ENCODE assay signal across 13 cellular contexts in genomic region chr13:44955421-44955820, GRCh38. TPM values are rescaled to one million over a fixed set of nuclear protein-coding genes. Genes with fewer than 3 reads are reported as not detected.
DNase-seq lines count a peak whose midpoint lies in the region; TF ChIP-seq lines count a peak whose summit lies in the region.
"Had no signal": no experiment of that assay in that cellular context is flagged by ENCODE, and none has a peak within 500 bp of the region (broad histone marks: within the 10 kb centered on the region; RNA-seq: fewer than 3 reads in every experiment).

No MANE protein-coding gene starts in this region.

- CTCF ChIA-PET in GM10248 (lab: Yijun Ruan, JAX) = interaction anchor here (1.0 to 2.5 kb wide), 6 partner anchors 13 to 472 kb away, joined by 3 to 7 read pairs (median 4); no protein-coding TSS in a partner anchor

- TF ChIP-seq POLR2A in prostate gland (IDR thresholded peaks at IDR 0.05) = no peak

- DNase-seq in LNCaP clone FGC (ENCODE audit: low read depth) = peak; percentile 82
- peak; percentile 46 for DNase-seq in astrocyte of the hippocampus (ENCODE audit: low read depth, low spot score)
- peak; percentile 36 for DNase-seq in left kidney (ENCODE audit: low read depth, low spot score)
- peak; percentile 90 for DNase-seq in prostate gland (ENCODE audit: low spot score)
- DNase-seq in GM10248 (ENCODE audit: extremely low spot score) = no peak
- no peak for DNase-seq in SW480 (ENCODE audit: low spot score)
- no peak for DNase-seq in activated CD4-positive, alpha-beta T cell treated with anti-CD3 and anti-CD28 coated beads, Interleukin-2, amount 10 ng/mL, durations not matched to agents 24 days and 14 days
- DNase-seq: EL, MG63, NCI-H1105, NCI-H1694 treated with DMSO at 0.1 percent for 48 hours, NCI-H82 had no signal

- H3K36me3 ChIP-seq in prostate gland = no peaks in the 10 kb centered on the region

- H3K27ac ChIP-seq in prostate gland = peak overlapping the region; percentile 69 to 73
- H3K27ac ChIP-seq: KMS-11 had no signal

- peaks cover 12% of the 10 kb centered on the region for H3K36me3 Mint-ChIP-seq in activated CD4-positive, alpha-beta T cell treated with anti-CD3 and anti-CD28 coated beads, Interleukin-2, amount 10 ng/mL, durations not matched to agents 24 days and 14 days (ENCODE audit: low read depth)

- H3K4me1 Mint-ChIP-seq in activated CD4-positive, alpha-beta T cell treated with anti-CD3 and anti-CD28 coated beads, Interleukin-2, amount 10 ng/mL, durations not matched to agents 24 days and 14 days = no peaks in the 10 kb centered on the region

- no peak for TF ChIP-seq CTCF in LNCaP clone FGC (IDR thresholded peaks at IDR 0.05; ENCODE audit: control insufficient read depth, extremely low read depth, insufficient read depth)
- TF ChIP-seq CTCF in prostate gland (IDR thresholded peaks at IDR 0.05) = no peak
- no peak for TF ChIP-seq CTCF in GM10248 (IDR thresholded peaks at IDR 0.05; ENCODE audit: control extremely low read depth, extremely low read depth, low read depth, missing control alignments)

- intact Hi-C loops in prostate gland (cut with DNase I) = no loop called here
- intact Hi-C loops in activated CD4-positive, alpha-beta T cell treated with anti-CD3 and anti-CD28 coated beads, Interleukin-2, amount 10 ng/mL, durations not matched to agents 24 days and 14 days (cut with micrococcal nuclease) = no loop called here

- no peak overlapping the region for H3K4me3 Mint-ChIP-seq in activated CD4-positive, alpha-beta T cell treated with anti-CD3 and anti-CD28 coated beads, Interleukin-2, amount 10 ng/mL, durations not matched to agents 24 days and 14 days

- POLR2A ChIA-PET in GM10248 (lab: Yijun Ruan, JAX) = interaction anchor here (0.6 kb wide), 1 partner anchor 1931 kb away, joined by 3 read pairs; no protein-coding TSS in a partner anchor

- H3K9me3 ChIP-seq in prostate gland = no peaks in the 10 kb centered on the region
- H3K9me3 ChIP-seq: MG63 had no signal

- H3K4me1 ChIP-seq in prostate gland (replicated peaks) = peaks cover 8% of the 10 kb centered on the region

- no peaks in the 10 kb centered on the region for H3K9me3 Mint-ChIP-seq in activated CD4-positive, alpha-beta T cell treated with anti-CD3 and anti-CD28 coated beads, Interleukin-2, amount 10 ng/mL, durations not matched to agents 24 days and 14 days

- H3K27ac Mint-ChIP-seq in activated CD4-positive, alpha-beta T cell treated with anti-CD3 and anti-CD28 coated beads, Interleukin-2, amount 10 ng/mL, durations not matched to agents 24 days and 14 days = no peak overlapping the region

- 42% methylated on average over 3 of the region's 3 CpGs for WGBS in prostate gland

- H3K4me3 ChIP-seq in LNCaP clone FGC (ENCODE audit: low read depth, low read length) = no peak overlapping the region
- no peak overlapping the region for H3K4me3 ChIP-seq in prostate gland
- H3K4me3 ChIP-seq: MG63 had no signal

- no peaks in the 10 kb centered on the region for H3K27me3 Mint-ChIP-seq in activated CD4-positive, alpha-beta T cell treated with anti-CD3 and anti-CD28 coated beads, Interleukin-2, amount 10 ng/mL, durations not matched to agents 24 days and 14 days

- no peaks in the 10 kb centered on the region for H3K27me3 ChIP-seq in prostate gland (replicated peaks; ENCODE audit: insufficient read depth)
- H3K27me3 ChIP-seq: MG63 had no signal

RNA-seq across cellular contexts. Expression of gene NUFIP1, which starts 33.9 kb away (rescaled TPM):
- total RNA-seq in prostate gland = 1 to 10 TPM; 3.5 to 6.5 TPM
- 13.3 and 13.8 TPM in 2 replicates for total RNA-seq in activated CD4-positive, alpha-beta T cell treated with anti-CD3 and anti-CD28 coated beads, Interleukin-2, amount 10 ng/mL, durations not matched to agents 24 days and 14 days

RNA-seq across cellular contexts. Expression of gene GPALPP1, which starts 33.9 kb away (rescaled TPM):
- total RNA-seq in prostate gland = 10 to 100 TPM; 24.6 to 29.7 TPM
- 29.1 and 32.3 TPM in 2 replicates for total RNA-seq in activated CD4-positive, alpha-beta T cell treated with anti-CD3 and anti-CD28 coated beads, Interleukin-2, amount 10 ng/mL, durations not matched to agents 24 days and 14 days

Comparison
In these comparisons a context has a peak if more than half of its experiments do, and no peak if none do; other contexts are left out.
1. DNase-seq: peak in LNCaP clone FGC (single experiment), astrocyte of the hippocampus (single experiment), left kidney (single experiment) and prostate gland (single experiment); none in GM10248 (single experiment), SW480 (single experiment) and activated CD4-positive, alpha-beta T cell treated with anti-CD3 and anti-CD28 coated beads, Interleukin-2, amount 10 ng/mL, durations not matched to agents 24 days and 14 days (single experiment).